Comparison of ENCODE assay signal across 13 cellular contexts in the genomic region with DNA sequence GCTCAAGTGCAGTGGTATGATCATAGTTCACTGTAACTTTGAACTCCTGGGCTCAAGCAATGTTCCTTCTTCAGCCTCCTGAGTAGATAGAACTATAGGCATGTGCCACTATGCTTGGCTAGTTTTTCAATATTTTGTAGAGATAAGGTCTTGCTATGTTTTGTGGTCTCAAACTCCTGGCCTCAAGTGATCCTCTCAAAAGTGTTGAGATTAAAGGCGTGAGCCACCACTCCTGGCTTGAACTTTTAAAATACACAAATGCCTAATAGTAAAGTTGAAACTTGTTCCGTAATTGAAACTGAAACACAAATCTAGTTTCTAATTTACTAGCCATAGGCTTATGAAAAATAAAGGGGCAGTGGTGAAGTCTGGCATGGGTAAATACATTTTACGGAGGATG.
DNase-seq lines count a peak whose midpoint lies in the region; ATAC-seq, FAIRE-seq and TF ChIP-seq lines count a peak whose summit lies in the region.
"Had no signal": no experiment of that assay in that cellular context is flagged by ENCODE, and none has a peak within 500 bp of the region (broad histone marks: within the 10 kb centered on the region; RNA-seq: fewer than 3 reads in every experiment).

No MANE protein-coding gene starts in this region.

- H3K36me3 Mint-ChIP-seq in activated T-helper 2 cell treated with anti-CD3 and anti-CD28 coated beads, Interferon-gamma antibody, Interleukin-2, Interleukin-4, amounts not matched to agents 10 μg/mL and 5 μg/mL and 100 μg/mL, durations not matched to agents 14 hours and 24 hours and 36 hours (ENCODE audit: low read depth) = peaks cover 33% of the 10 kb centered on the region

- H3K4me3 ChIP-seq in mucosa of descending colon = no peak overlapping the region

- H3K36me3 ChIP-seq in mucosa of descending colon (ENCODE audit: low read depth) = peaks cover 6% of the 10 kb centered on the region

- H3K27ac Mint-ChIP-seq in activated T-helper 2 cell treated with anti-CD3 and anti-CD28 coated beads, Interferon-gamma antibody, Interleukin-2, Interleukin-4, amounts not matched to agents 10 μg/mL and 5 μg/mL and 100 μg/mL, durations not matched to agents 14 hours and 24 hours and 36 hours = peak overlapping the region; percentile 19
- H3K27ac Mint-ChIP-seq: CD8-positive, alpha-beta T cell; WTC11 had no signal

- peak; percentile 21 for DNase-seq in GM12892 (ENCODE audit: insufficient read length)
- DNase-seq in activated T-helper 2 cell treated with anti-CD3 and anti-CD28 coated beads, Interferon-gamma antibody, Interleukin-2, Interleukin-4, amounts not matched to agents 10 μg/mL and 5 μg/mL and 100 μg/mL, durations not matched to agents 14 hours and 24 hours and 36 hours (ENCODE audit: low spot score) = no peak
- DNase-seq in epidermal melanocyte (ENCODE audit: insufficient read length, low spot score) = no peak
- no peak for DNase-seq in mucosa of descending colon
- no peak for DNase-seq in medulla oblongata (ENCODE audit: extremely low spot score)
- DNase-seq in activated CD4-positive, CD25-positive, alpha-beta regulatory T cell treated with anti-CD3 and anti-CD28 coated beads, Interleukin-2, amount 50 U/mL, for 72 hours = no peak
- DNase-seq: CD8-positive, alpha-beta T cell; effector memory CD4-positive, alpha-beta T cell; head of caudate nucleus; mesenchymal stem cell had no signal

- H3K9me3 ChIP-seq in mucosa of descending colon = no peaks in the 10 kb centered on the region

- no peak for TF ChIP-seq CTCF in mucosa of descending colon (IDR thresholded peaks at IDR 0.05)

- no peak overlapping the region for H3K4me3 Mint-ChIP-seq in activated T-helper 2 cell treated with anti-CD3 and anti-CD28 coated beads, Interferon-gamma antibody, Interleukin-2, Interleukin-4, amounts not matched to agents 10 μg/mL and 5 μg/mL and 100 μg/mL, durations not matched to agents 14 hours and 24 hours and 36 hours (ENCODE audit: low read depth)
- H3K4me3 Mint-ChIP-seq: CD8-positive, alpha-beta T cell; WTC11 had no signal

- peak; percentile 81 for FAIRE-seq in GM12892 (lab: Jason Lieb, UNC)

- peaks cover 21% of the 10 kb centered on the region for H3K4me1 Mint-ChIP-seq in activated T-helper 2 cell treated with anti-CD3 and anti-CD28 coated beads, Interferon-gamma antibody, Interleukin-2, Interleukin-4, amounts not matched to agents 10 μg/mL and 5 μg/mL and 100 μg/mL, durations not matched to agents 14 hours and 24 hours and 36 hours (ENCODE audit: low read depth)

- no peak for TF ChIP-seq POLR2A in GM12892 (IDR thresholded peaks at IDR 0.05; ENCODE audit: low read depth, low read length)

- ATAC-seq in GM19324 (IDR thresholded peaks at IDR 0.05; ENCODE audit: low FRiP score, unreplicated experiment) (peak; percentile 59), HG02970 (IDR thresholded peaks at IDR 0.05; ENCODE audit: low FRiP score, unreplicated experiment) (peak; percentile 65), mucosa of descending colon (no peak)
- ATAC-seq: CD8-positive, alpha-beta T cell; WTC11 had no signal

- H3K4me1 ChIP-seq in mucosa of descending colon (ENCODE audit: low read depth) = no peaks in the 10 kb centered on the region

- intact Hi-C loops in activated T-helper 2 cell treated with anti-CD3 and anti-CD28 coated beads, Interferon-gamma antibody, Interleukin-2, Interleukin-4, amounts not matched to agents 10 μg/mL and 5 μg/mL and 100 μg/mL, durations not matched to agents 14 hours and 24 hours and 36 hours (cut with micrococcal nuclease) = loop anchor here (1.0 kb wide), 1 partner anchor 29 kb away; no protein-coding TSS in a partner anchor
- intact Hi-C loops in mucosa of descending colon (cut with DNase I, micrococcal nuclease) = loop anchor here in 1 of 2 donors (5.0 kb wide), 1 partner anchor 198 kb away; no protein-coding TSS in a partner anchor

- H3K27me3 Mint-ChIP-seq in activated T-helper 2 cell treated with anti-CD3 and anti-CD28 coated beads, Interferon-gamma antibody, Interleukin-2, Interleukin-4, amounts not matched to agents 10 μg/mL and 5 μg/mL and 100 μg/mL, durations not matched to agents 14 hours and 24 hours and 36 hours (ENCODE audit: low read depth) = no peaks in the 10 kb centered on the region

- H3K9me3 Mint-ChIP-seq in activated T-helper 2 cell treated with anti-CD3 and anti-CD28 coated beads, Interferon-gamma antibody, Interleukin-2, Interleukin-4, amounts not matched to agents 10 μg/mL and 5 μg/mL and 100 μg/mL, durations not matched to agents 14 hours and 24 hours and 36 hours = no peaks in the 10 kb centered on the region
- H3K9me3 Mint-ChIP-seq: CD8-positive, alpha-beta T cell; WTC11 had no signal
